Comparison of ENCODE assay signal across 8 cellular contexts in genomic region chr16:67173808-67174705, GRCh38. TPM values are rescaled to one million over a fixed set of nuclear protein-coding genes. Genes with fewer than 3 reads are reported as not detected.
DNase-seq lines count a peak whose midpoint lies in the region; ATAC-seq and TF ChIP-seq lines count a peak whose summit lies in the region.

No MANE protein-coding gene starts in this region.

- H3K36me3 Mint-ChIP-seq in activated naive CD4-positive, alpha-beta T cell treated with anti-CD3 and anti-CD28 coated beads, Interleukin-2, amount 10 ng/mL, durations not matched to agents 7 days and 5 days: peaks cover 33% of the 10 kb centered on the region
- peaks cover 20% of the 10 kb centered on the region for H3K36me3 Mint-ChIP-seq in nephron (ENCODE audit: low read depth)

- H3F3A ChIP-seq in PC-9 (ENCODE audit: insufficient read depth, low read depth): peaks cover 78% of the 10 kb centered on the region

- no peak; the same call in 1 of the 2 replicates for TF ChIP-seq CTCF in PC-9 (conservative IDR thresholded peaks at IDR 0.05)
- peak; percentile 24 for TF ChIP-seq CTCF in foreskin fibroblast (IDR thresholded peaks at IDR 0.05; ENCODE audit: low read depth, low read length)
- TF ChIP-seq CTCF in nephron (IDR thresholded peaks at IDR 0.05; ENCODE audit: unreplicated experiment in 3 of 3): peak in 1 of 3 experiments; percentile 14

- peaks cover 67% of the 10 kb centered on the region for H3K4me1 Mint-ChIP-seq in activated naive CD4-positive, alpha-beta T cell treated with anti-CD3 and anti-CD28 coated beads, Interleukin-2, amount 10 ng/mL, durations not matched to agents 7 days and 5 days
- peaks cover 47% of the 10 kb centered on the region for H3K4me1 Mint-ChIP-seq in nephron

- H3K36me3 ChIP-seq in PC-9 (ENCODE audit: low read depth): no peaks in the 10 kb centered on the region

- H2AFZ ChIP-seq in PC-9: peak overlapping the region; percentile 83

- POLR2A ChIA-PET in PC-9 (lab: Charles Lee; ENCODE audit: unreplicated experiment): interaction anchor here (0.6 to 1.0 kb wide), 7 partner anchors 14 to 293 kb away, joined by 3 to 8 read pairs (median 5); partner anchors contain the start of genes FHOD1 and TRADD

- H3K4me3 ChIP-seq in PC-9 (peak overlapping the region; percentile 57), foreskin fibroblast (ENCODE audit: low read depth in 1 of 2, low read length in 2 of 2) (peak overlapping the region; percentile 43 to 52)

- H3K4me2 ChIP-seq in PC-9: peak overlapping the region; percentile 91

- no peaks in the 10 kb centered on the region for H3K9me2 ChIP-seq in PC-9 (ENCODE audit: insufficient read depth)

- no peaks in the 10 kb centered on the region for H3K9me3 ChIP-seq in PC-9 (ENCODE audit: insufficient read depth, low read depth)

- H3K4me3 Mint-ChIP-seq in activated naive CD4-positive, alpha-beta T cell treated with anti-CD3 and anti-CD28 coated beads, Interleukin-2, amount 10 ng/mL, durations not matched to agents 7 days and 5 days: peak overlapping the region; percentile 74
- H3K4me3 Mint-ChIP-seq in nephron: peak overlapping the region; percentile 82 to 85 (median 82)

- peaks cover 56% of the 10 kb centered on the region for H3K4me1 ChIP-seq in PC-9 (replicated peaks; ENCODE audit: insufficient read depth)

- CTCF ChIA-PET in PC-9 (lab: Charles Lee): no interaction called here
- CTCF ChIA-PET in activated naive CD4-positive, alpha-beta T cell treated with anti-CD3 and anti-CD28 coated beads, Interleukin-2, amount 10 ng/mL, durations not matched to agents 7 days and 5 days (lab: Charles Lee): interaction anchor here (1.1 to 3.5 kb wide), 7 partner anchors 9 to 156 kb away, joined by 3 to 18 read pairs (median 8); partner anchors contain the start of genes EXOC3L1, FBXL8 and TRADD

- no TSS peak for BruUV-seq in PC-9 (replicated peaks; lab: Mats Ljungman, UMichigan)

- H3K27me3 Mint-ChIP-seq in activated naive CD4-positive, alpha-beta T cell treated with anti-CD3 and anti-CD28 coated beads, Interleukin-2, amount 10 ng/mL, durations not matched to agents 7 days and 5 days: peaks cover 100% of the 10 kb centered on the region
- peaks cover 71% of the 10 kb centered on the region for H3K27me3 Mint-ChIP-seq in nephron (ENCODE audit: low read depth)

- peaks cover 15% of the 10 kb centered on the region; the same call in 1 of the 2 replicates for H3K79me2 ChIP-seq in PC-9 (ENCODE audit: low read depth)

- no peaks in the 10 kb centered on the region for H3K27me3 ChIP-seq in PC-9 (ENCODE audit: insufficient read depth, low read depth)

- H3K27ac Mint-ChIP-seq in activated naive CD4-positive, alpha-beta T cell treated with anti-CD3 and anti-CD28 coated beads, Interleukin-2, amount 10 ng/mL, durations not matched to agents 7 days and 5 days: no peak overlapping the region
- peak overlapping the region in 1 of 3 experiments; percentile 18 for H3K27ac Mint-ChIP-seq in nephron

- H3K9me3 Mint-ChIP-seq in activated naive CD4-positive, alpha-beta T cell treated with anti-CD3 and anti-CD28 coated beads, Interleukin-2, amount 10 ng/mL, durations not matched to agents 7 days and 5 days: no peaks in the 10 kb centered on the region
- H3K9me3 Mint-ChIP-seq in nephron: no peaks in the 10 kb centered on the region

- peak; percentile 90 for DNase-seq in Ammon's horn (ENCODE audit: low spot score)
- DNase-seq in HT1080 (ENCODE audit: low read depth): peak; percentile 87
- peak; percentile 85 to 93 for DNase-seq in PC-9
- peak; percentile 86 for DNase-seq in activated naive CD4-positive, alpha-beta T cell treated with anti-CD3 and anti-CD28 coated beads, Interleukin-2, amount 10 ng/mL, durations not matched to agents 7 days and 5 days
- peak; percentile 91 to 96 for DNase-seq in foreskin fibroblast
- peak; percentile 87 for DNase-seq in ureter (ENCODE audit: low spot score)

- H3K27ac ChIP-seq in PC-9: peak overlapping the region; percentile 64

- peak; percentile 63 for ATAC-seq in GM18867 (IDR thresholded peaks at IDR 0.05; ENCODE audit: unreplicated experiment)

- intact Hi-C loops in PC-9 (cut with micrococcal nuclease; ENCODE audit: unreplicated experiment): loop anchor here (1.0 to 5.0 kb wide), 3 partner anchors 13 to 157 kb away; partner anchors contain the start of genes FHOD1 and SLC9A5

- H4K20me1 ChIP-seq in PC-9 (ENCODE audit: insufficient read depth): no peaks in the 10 kb centered on the region

RNA-seq across cellular contexts. Expression of gene NOL3, which starts 3.7 kb away (rescaled TPM):
- total RNA-seq in HT1080 (2014; rRNA removed; shearing (Covaris generic)): 18.4 and 22.8 TPM in 2 replicates
- polyA plus RNA-seq in HT1080 (2015; cell fraction: cytosol; rRNA removed): 24.8 and 26.9 TPM in 2 replicates
- 68.5 and 72.4 TPM in 2 replicates for polyA plus RNA-seq in HT1080 (2015; cell fraction: nucleus; rRNA removed)
- total RNA-seq in PC-9 (2021): 68.0 and 76.8 TPM in 2 replicates
- total RNA-seq in ureter: 26.8 TPM

RNA-seq across cellular contexts. Expression of gene HSF4, which starts 9.5 kb away (rescaled TPM):
- 9.0 and 11.0 TPM in 2 replicates for total RNA-seq in HT1080 (2014; rRNA removed; shearing (Covaris generic))
- 2.5 and 4.2 TPM in 2 replicates for polyA plus RNA-seq in HT1080 (2015; cell fraction: cytosol; rRNA removed)
- 170 and 196 TPM in 2 replicates for polyA plus RNA-seq in HT1080 (2015; cell fraction: nucleus; rRNA removed)
- total RNA-seq in PC-9 (2021) (96.9 and 100 TPM in 2 replicates), ureter (52.0 TPM)

RNA-seq across cellular contexts. Expression of gene MATCAP1, which starts 9.7 kb away (rescaled TPM):
- total RNA-seq in HT1080 (2014; rRNA removed; shearing (Covaris generic)): 7.0 and 11.6 TPM in 2 replicates
- polyA plus RNA-seq in HT1080 (2015; cell fraction: cytosol; rRNA removed): 5.1 and 6.6 TPM in 2 replicates
- polyA plus RNA-seq in HT1080 (2015; cell fraction: nucleus; rRNA removed): 114 TPM in 2 replicates
- total RNA-seq in PC-9 (2021): 21.7 and 24.6 TPM in 2 replicates
- 50.7 TPM for total RNA-seq in ureter

RNA-seq across cellular contexts. Expression of gene FBXL8, which starts 14.3 kb away (rescaled TPM):
- total RNA-seq in HT1080 (2014; rRNA removed; shearing (Covaris generic)): 10.3 and 12.8 TPM in 2 replicates
- polyA plus RNA-seq in HT1080 (2015; cell fraction: cytosol; rRNA removed): 12.4 and 12.6 TPM in 2 replicates
- polyA plus RNA-seq in HT1080 (2015; cell fraction: nucleus; rRNA removed): 111 and 134 TPM in 2 replicates
- 53.2 and 54.4 TPM in 2 replicates for total RNA-seq in PC-9 (2021)
- total RNA-seq in ureter: 12.5 TPM

RNA-seq across cellular contexts. Expression of gene TRADD, which starts 14.3 kb away (rescaled TPM):
- 10.9 and 13.7 TPM in 2 replicates for total RNA-seq in HT1080 (2014; rRNA removed; shearing (Covaris generic))
- polyA plus RNA-seq in HT1080 (2015; cell fraction: cytosol; rRNA removed): 14.3 and 16.3 TPM in 2 replicates
- 17.1 and 23.5 TPM in 2 replicates for polyA plus RNA-seq in HT1080 (2015; cell fraction: nucleus; rRNA removed)
- total RNA-seq in PC-9 (2021) (38.0 and 50.3 TPM in 2 replicates), ureter (20.5 TPM)

Comparison
In these comparisons a context has a peak if more than half of its experiments do, and no peak if none do; other contexts are left out.
1. Peak in every context shown above with its lines: DNase-seq, ATAC-seq, H3K4me3 ChIP-seq and H3K27ac ChIP-seq.